1 cellular context compared by ENCODE assay signal in the genomic region with DNA sequence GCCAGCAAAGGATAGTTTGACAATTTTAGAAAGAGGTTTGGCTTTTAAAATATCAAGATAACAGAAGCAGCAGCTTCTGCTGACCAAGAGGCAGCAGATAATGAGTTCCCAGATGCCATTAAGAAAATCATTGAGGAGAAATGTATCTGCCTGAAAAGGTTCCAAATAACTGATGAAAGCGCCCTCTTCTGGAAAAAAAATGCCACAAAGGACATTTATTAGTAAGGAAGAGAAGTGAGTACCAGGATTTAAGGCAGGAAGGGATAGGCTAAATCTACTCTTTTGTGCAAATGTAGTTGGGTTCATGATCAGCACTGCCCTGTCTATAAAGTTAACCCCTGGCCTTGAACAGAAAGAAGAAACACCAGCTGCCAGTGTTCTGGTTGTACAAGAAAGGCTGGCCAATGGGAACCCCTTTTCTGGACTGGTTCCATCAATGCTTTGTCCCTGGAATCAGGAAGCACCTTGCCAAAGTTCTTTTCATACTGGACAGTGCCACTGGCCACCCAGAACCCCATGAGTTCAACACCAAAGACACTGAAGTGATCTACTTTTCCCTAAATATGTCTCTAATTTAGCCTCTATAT.
TF ChIP-seq lines count a peak whose summit lies in the region.

No MANE protein-coding gene starts in this region.

TF ChIP-seq in H1, 55 proteins besides CTCF, POLR2A, EP300 and RAD21:
- TF ChIP-seq MAFK (IDR thresholded peaks at IDR 0.05; ENCODE audit: low read depth, low read length) (no peak), KDM4A (IDR thresholded peaks at IDR 0.05; ENCODE audit: low read depth, low read length, severe bottlenecking) (no peak), RNF2 (IDR thresholded peaks at IDR 0.05; ENCODE audit: borderline replicate concordance, low read depth, low read length, missing control alignments, poor library complexity, severe bottlenecking) (no peak), NANOG (IDR thresholded peaks at IDR 0.05; ENCODE audit: insufficient read depth, low read depth, low read length, poor library complexity, severe bottlenecking) (no peak), TAF7 (optimal IDR thresholded peaks at IDR 0.05; ENCODE audit: borderline replicate concordance, low read depth, low read length) (no peak), NRF1 (IDR thresholded peaks at IDR 0.05; ENCODE audit: low read depth, low read length) (no peak), SP4 (IDR thresholded peaks at IDR 0.05; ENCODE audit: low read length) (no peak), YY1 (IDR thresholded peaks at IDR 0.05; ENCODE audit: low read depth, low read length) (no peak), CREB1 (IDR thresholded peaks at IDR 0.05) (no peak)
- TF ChIP-seq, protein P1, sequence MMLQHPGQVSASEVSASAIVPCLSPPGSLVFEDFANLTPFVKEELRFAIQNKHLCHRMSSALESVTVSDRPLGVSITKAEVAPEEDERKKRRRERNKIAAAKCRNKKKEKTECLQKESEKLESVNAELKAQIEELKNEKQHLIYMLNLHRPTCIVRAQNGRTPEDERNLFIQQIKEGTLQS (IDR thresholded peaks at IDR 0.05; ENCODE audit: insufficient read depth, low read depth, low read length): no peak
